In genomic region chr1:242017580-242018233, GRCh38 we compare ENCODE assay signal across 8 cellular contexts. TPM values are rescaled to one million over a fixed set of nuclear protein-coding genes. Genes with fewer than 3 reads are reported as not detected.
A peak's percentile ranks its signal among the peaks of the same experiment; 100 is the strongest.
DNase-seq lines count a peak whose midpoint lies in the region; ATAC-seq and TF ChIP-seq lines count a peak whose summit lies in the region.

No MANE protein-coding gene starts in this region.

- no peak overlapping the region for H3K27ac ChIP-seq in neuronal stem cell (replicated peaks; ENCODE audit: low read length)

- no peak overlapping the region for H4K8ac ChIP-seq in neuronal stem cell (ENCODE audit: low read depth, low read length)

- H2BK15ac ChIP-seq in neuronal stem cell (ENCODE audit: low read length): no peak overlapping the region

- no peak overlapping the region for H3K9ac ChIP-seq in neuronal stem cell (ENCODE audit: low read depth, low read length, poor library complexity)

- H3K23ac ChIP-seq in neuronal stem cell (ENCODE audit: low read depth, low read length, poor library complexity): no peak overlapping the region

- no CpG with 5 or more reads among the region's 10 CpGs for WGBS in neuronal stem cell (ENCODE audit: extremely low coverage in 2 of 2, insufficient read length in 2 of 2, insufficient replicate concordance in 1 of 2), 2 donors

- H3K79me1 ChIP-seq in neuronal stem cell (ENCODE audit: low read depth, low read length): no peaks in the 10 kb centered on the region

- no peak overlapping the region for H2BK120ac ChIP-seq in neuronal stem cell (ENCODE audit: low read depth, low read length)

- H2BK5ac ChIP-seq in neuronal stem cell (ENCODE audit: low read length): no peak overlapping the region

- H3K4me3 ChIP-seq in retinal pigment epithelial cell (ENCODE audit: low read length): no peak overlapping the region
- H3K4me3 ChIP-seq in neuronal stem cell (ENCODE audit: low read length in 2 of 2): no peak overlapping the region

- intact Hi-C loops in head of caudate nucleus (cut with DNase I): no loop called here

- peak; percentile 69 for DNase-seq in COLO829 (ENCODE audit: low spot score)
- peak; percentile 81 for DNase-seq in NCI-H460 (ENCODE audit: extremely low read depth, low read depth)
- peak; percentile 55 for DNase-seq in activated CD8-positive, alpha-beta memory T cell treated with anti-CD3 and anti-CD28 coated beads, Interleukin-2, amount 50 U/mL, for 48 hours
- peak; percentile 31 to 88 (median 71) for DNase-seq in head of caudate nucleus
- DNase-seq in retinal pigment epithelial cell (ENCODE audit: low read depth): no peak
- no peak for DNase-seq in neuronal stem cell (ENCODE audit: low spot score)

- no peak overlapping the region for H2AK5ac ChIP-seq in neuronal stem cell (ENCODE audit: low read depth, low read length)

- H2BK12ac ChIP-seq in neuronal stem cell (ENCODE audit: low read length): no peak overlapping the region

- no peak overlapping the region for H3K14ac ChIP-seq in neuronal stem cell (ENCODE audit: low read length)

- ATAC-seq in GM18909 (IDR thresholded peaks at IDR 0.05; ENCODE audit: poor library complexity, unreplicated experiment) (peak; percentile 72), HG03175 (IDR thresholded peaks at IDR 0.05; ENCODE audit: unreplicated experiment) (peak; percentile 86)

- H2AFZ ChIP-seq in neuronal stem cell (ENCODE audit: low read length): no peak overlapping the region

- no peak overlapping the region for H4K91ac ChIP-seq in neuronal stem cell (ENCODE audit: low read depth, low read length, poor library complexity)

- H3K36me3 ChIP-seq in neuronal stem cell (replicated peaks in 1 of 2; ENCODE audit: control insufficient read depth in 2 of 2, insufficient read depth in 2 of 2, low read length in 2 of 2): no peaks in the 10 kb centered on the region

- H3K18ac ChIP-seq in neuronal stem cell (ENCODE audit: low read length): no peak overlapping the region

- peak; percentile 76 for TF ChIP-seq CTCF in retinal pigment epithelial cell (conservative IDR thresholded peaks at IDR 0.05; ENCODE audit: low read depth, low read length)

- no peaks in the 10 kb centered on the region for H3K4me1 ChIP-seq in neuronal stem cell (ENCODE audit: control insufficient read depth in 2 of 2, insufficient read depth in 1 of 2, low read depth in 1 of 2, low read length in 2 of 2)

- no peak overlapping the region for H3K4ac ChIP-seq in neuronal stem cell (ENCODE audit: low read length)

- no peaks in the 10 kb centered on the region for H3K9me3 ChIP-seq in neuronal stem cell (replicated peaks in 1 of 2; ENCODE audit: control insufficient read depth in 2 of 2, insufficient read depth in 1 of 2, low read depth in 1 of 2, low read length in 2 of 2)

- no peaks in the 10 kb centered on the region for H3K27me3 ChIP-seq in neuronal stem cell (ENCODE audit: control insufficient read depth in 3 of 3, insufficient read depth in 3 of 3, low read depth in 1 of 3, low read length in 3 of 3)

- H3K4me2 ChIP-seq in neuronal stem cell (ENCODE audit: insufficient read depth, low read length, poor library complexity, severe bottlenecking): no peak overlapping the region

RNA-seq across cellular contexts. Expression of gene MAP1LC3C, which starts 18.8 kb away (rescaled TPM):
- 0.29 TPM in 1 of 2 replicates, not detected in the other for total RNA-seq in NCI-H460 (2014; rRNA removed; shearing (Covaris generic))
- polyA plus RNA-seq in NCI-H460 (2014; cell fraction: nucleus; rRNA removed): 3.8 TPM in 1 of 2 replicates, not detected in the other
- 0.24 TPM for polyA plus RNA-seq in neuronal stem cell (2013, experiment 1 of 2)
- polyA plus RNA-seq in neuronal stem cell (2013, experiment 2 of 2): 0.29 TPM

Comparison
In these comparisons a context has a peak if more than half of its experiments do, and no peak if none do; other contexts are left out.
1. DNase-seq: peak in COLO829 (single experiment), NCI-H460 (single experiment), activated CD8-positive, alpha-beta memory T cell treated with anti-CD3 and anti-CD28 coated beads, Interleukin-2, amount 50 U/mL, for 48 hours (single experiment) and head of caudate nucleus (42 of 42); none in retinal pigment epithelial cell (single experiment) and neuronal stem cell (single experiment).